ENCODE assay signal across 26 cellular contexts in genomic region chr6:154914288-154914687, GRCh38.
DNase-seq lines count a peak whose midpoint lies in the region; ATAC-seq, FAIRE-seq and TF ChIP-seq lines count a peak whose summit lies in the region.
"Had no signal": no experiment of that assay in that cellular context is flagged by ENCODE, and none has a peak within 500 bp of the region (broad histone marks: within the 10 kb centered on the region; RNA-seq: fewer than 3 reads in every experiment).

No MANE protein-coding gene starts in this region.

- peak; percentile 28 for ATAC-seq in stimulated activated naive CD8-positive, alpha-beta T cell treated with anti-CD3 and anti-CD28 coated beads, Interleukin-15, Interleukin-2, amounts not matched to agents 100 U/mL and 50 U/mL, for 24 hours
- ATAC-seq in stimulated activated naive CD8-positive, alpha-beta T cell treated with anti-CD3 and anti-CD28 coated beads, Interleukin-15, amount 100 ng/mL, for 72 hours, result no peak
- ATAC-seq in GM18498 (IDR thresholded peaks at IDR 0.05; ENCODE audit: unreplicated experiment) (no peak), HG02852 (IDR thresholded peaks at IDR 0.05; ENCODE audit: unreplicated experiment) (no peak)
- ATAC-seq: HCT116, Panc1 had no signal

- WGBS in mesodermal cell (ENCODE audit: insufficient coverage in 2 of 2), 2 experiments, result 93 to 96% methylated on average over 2 to 4 of the region's 4 CpGs
- 96 to 97% methylated on average over 4 of the region's 4 CpGs for WGBS in GM23248 (ENCODE audit: low coverage in 1 of 2, low lambda C conversion rate in 2 of 2, missing lambda C conversion rate in 2 of 2), 2 experiments

- H4K20me1 ChIP-seq in astrocyte (ENCODE audit: insufficient read depth, low read length) (peaks cover 4% of the 10 kb centered on the region), GM23248 (ENCODE audit: insufficient read depth) (no peaks in the 10 kb centered on the region)

- no peaks in the 10 kb centered on the region for H3K9me3 Mint-ChIP-seq in stimulated activated naive CD8-positive, alpha-beta T cell treated with anti-CD3 and anti-CD28 coated beads, Interleukin-15, amount 100 ng/mL, for 72 hours
- no peaks in the 10 kb centered on the region for H3K9me3 Mint-ChIP-seq in astrocyte (ENCODE audit: unreplicated experiment)
- H3K9me3 Mint-ChIP-seq: CD8-positive, alpha-beta memory T cell had no signal

- no peak overlapping the region for H3K9ac ChIP-seq in astrocyte (ENCODE audit: low read length)
- no peak overlapping the region for H3K9ac ChIP-seq in GM23248

- H3K9me3 ChIP-seq in astrocyte (ENCODE audit: insufficient read depth, low read depth, low read length) (no peaks in the 10 kb centered on the region), mesodermal cell (ENCODE audit: control insufficient read depth, low read length) (no peaks in the 10 kb centered on the region), GM23248 (ENCODE audit: low read depth) (no peaks in the 10 kb centered on the region)

- H3K27ac ChIP-seq in astrocyte (ENCODE audit: low read depth, low read length) (no peak overlapping the region), mesodermal cell (ENCODE audit: low read depth, low read length, severe bottlenecking) (peak overlapping the region; percentile 41), GM23248 (no peak overlapping the region)

- H3K36me3 ChIP-seq in astrocyte (ENCODE audit: insufficient read depth, low read length) (no peaks in the 10 kb centered on the region), mesodermal cell (ENCODE audit: control insufficient read depth, insufficient read depth, low read length) (no peaks in the 10 kb centered on the region), GM23248 (ENCODE audit: low read depth) (no peaks in the 10 kb centered on the region; the same call in 1 of the 2 replicates)

- no peaks in the 10 kb centered on the region for H3K36me3 Mint-ChIP-seq in astrocyte (ENCODE audit: low read depth, unreplicated experiment)

- H3K27me3 Mint-ChIP-seq in stimulated activated naive CD8-positive, alpha-beta T cell treated with anti-CD3 and anti-CD28 coated beads, Interleukin-15, amount 100 ng/mL, for 72 hours, result no peaks in the 10 kb centered on the region
- H3K27me3 Mint-ChIP-seq in astrocyte (ENCODE audit: low read depth, unreplicated experiment), result no peaks in the 10 kb centered on the region
- H3K27me3 Mint-ChIP-seq: CD8-positive, alpha-beta memory T cell had no signal

- H3K79me2 ChIP-seq in astrocyte (ENCODE audit: insufficient read depth, low read length) (no peaks in the 10 kb centered on the region), GM23248 (ENCODE audit: insufficient read depth) (no peaks in the 10 kb centered on the region)

- no peak overlapping the region for H3K4me3 ChIP-seq in astrocyte (ENCODE audit: insufficient read depth, low read depth, low read length)
- H3K4me3 ChIP-seq in mesodermal cell (ENCODE audit: extremely low read depth, insufficient read depth, low read length, poor library complexity, severe bottlenecking), result no peak overlapping the region
- H3K4me3 ChIP-seq in GM23248, result no peak overlapping the region

- in situ Hi-C loops in GM23248 (cut with MboI), result no loop called here

- FAIRE-seq in astrocyte (lab: Jason Lieb, UNC), result peak; percentile 13
- FAIRE-seq: GM12892, GM18507, GM19239, H1, HTR-8/SVneo had no signal

- H3K4me2 ChIP-seq in astrocyte (ENCODE audit: low read length), result no peak overlapping the region
- no peak overlapping the region for H3K4me2 ChIP-seq in GM23248 (ENCODE audit: unreplicated experiment)

- H3K4me1 ChIP-seq in astrocyte (ENCODE audit: insufficient read depth, low read length) (peaks cover 7% of the 10 kb centered on the region), mesodermal cell (ENCODE audit: control insufficient read depth, insufficient read depth, low read length, poor library complexity, severe bottlenecking) (no peaks in the 10 kb centered on the region), GM23248 (ENCODE audit: insufficient read depth) (no peaks in the 10 kb centered on the region)

- no peak overlapping the region for H3K4me3 Mint-ChIP-seq in stimulated activated naive CD8-positive, alpha-beta T cell treated with anti-CD3 and anti-CD28 coated beads, Interleukin-15, amount 100 ng/mL, for 72 hours
- no peak overlapping the region for H3K4me3 Mint-ChIP-seq in astrocyte (ENCODE audit: unreplicated experiment)
- H3K4me3 Mint-ChIP-seq: CD8-positive, alpha-beta memory T cell had no signal

- H3K27ac Mint-ChIP-seq in stimulated activated naive CD8-positive, alpha-beta T cell treated with anti-CD3 and anti-CD28 coated beads, Interleukin-15, amount 100 ng/mL, for 72 hours, result no peak overlapping the region
- peak overlapping the region; percentile 48 for H3K27ac Mint-ChIP-seq in astrocyte (ENCODE audit: unreplicated experiment)
- H3K27ac Mint-ChIP-seq: CD8-positive, alpha-beta memory T cell had no signal

- no peaks in the 10 kb centered on the region for H3K9me2 ChIP-seq in GM23248 (ENCODE audit: insufficient read depth)

- no peak for DNase-seq in stimulated activated naive CD8-positive, alpha-beta T cell treated with anti-CD3 and anti-CD28 coated beads, Interleukin-15, Interleukin-2, amounts not matched to agents 100 U/mL and 50 U/mL, for 24 hours
- no peak for DNase-seq in stimulated activated naive CD8-positive, alpha-beta T cell treated with anti-CD3 and anti-CD28 coated beads, Interleukin-15, amount 100 ng/mL, for 72 hours
- no peak for DNase-seq in astrocyte (ENCODE audit: low read depth)
- DNase-seq in GM23248, result no peak
- DNase-seq: ACHN; C1 segment of cervical spinal cord; Calu3; CD8-positive, alpha-beta memory T cell; DMS153; KG1; NCI-H1092 treated with DMSO at 0.1 percent for 48 hours; NCI-H146; NCI-H2029 treated with DMSO at 0.1 percent for 48 hours; NCI-H226; NCI-H510A treated with DMSO at 0.1 percent for 48 hours; NCI-H748 treated with DMSO at 0.1 percent for 48 hours had no signal

- H3K27me3 ChIP-seq in astrocyte (ENCODE audit: insufficient read depth, low read length), result no peaks in the 10 kb centered on the region
- no peaks in the 10 kb centered on the region for H3K27me3 ChIP-seq in GM23248 (replicated peaks; ENCODE audit: insufficient read depth)

- peaks cover 6% of the 10 kb centered on the region for H3K4me1 Mint-ChIP-seq in stimulated activated naive CD8-positive, alpha-beta T cell treated with anti-CD3 and anti-CD28 coated beads, Interleukin-15, amount 100 ng/mL, for 72 hours
- H3K4me1 Mint-ChIP-seq in astrocyte (ENCODE audit: low read depth, unreplicated experiment), result peaks cover 7% of the 10 kb centered on the region

- H2AFZ ChIP-seq in astrocyte (ENCODE audit: low read depth, low read length) (no peak overlapping the region), GM23248 (no peak overlapping the region)

- no peaks in the 10 kb centered on the region for H3F3A ChIP-seq in GM23248 (ENCODE audit: insufficient read depth)

- TF ChIP-seq CTCF in astrocyte (IDR thresholded peaks at IDR 0.05; ENCODE audit: insufficient read depth, low read depth, low read length), result no peak
